In the genomic region with DNA sequence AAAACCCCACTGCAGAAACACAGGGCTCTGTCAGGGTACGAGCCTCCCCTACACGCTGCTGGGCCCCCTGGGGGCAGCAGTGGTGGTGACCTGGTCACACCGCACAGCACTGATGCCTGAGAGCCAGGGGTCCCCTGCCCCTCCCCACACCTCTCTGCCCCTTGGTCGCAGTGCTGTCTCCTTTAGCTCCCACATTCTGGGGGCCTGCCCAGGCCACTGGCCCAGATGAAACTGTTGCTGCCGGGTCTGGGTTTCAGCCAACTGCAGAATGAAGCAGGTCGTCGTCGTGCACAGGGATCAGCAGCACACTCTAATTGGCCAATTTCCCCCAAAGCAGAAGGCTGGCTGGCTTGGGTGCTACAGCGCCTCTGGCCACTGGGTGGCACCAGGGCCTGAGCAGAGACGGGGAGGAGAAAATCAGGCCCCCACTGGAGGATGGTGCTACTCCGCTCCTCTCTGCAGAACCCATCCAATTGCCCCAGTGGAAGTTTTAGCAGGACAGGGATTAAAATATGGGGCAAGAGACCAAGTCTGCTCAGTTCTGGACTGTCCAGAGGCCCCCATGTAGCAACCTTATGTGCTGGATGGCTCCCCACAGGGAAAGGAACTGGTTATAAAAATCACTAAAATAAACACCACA, we compare ENCODE assay signal across 1 cellular context.
A peak's percentile ranks its signal among the peaks of the same experiment; 100 is the strongest.
TF ChIP-seq lines count a peak whose summit lies in the region.

No MANE protein-coding gene starts in this region.

TF ChIP-seq in WTC11, 78 proteins besides CTCF, POLR2A, EP300 and RAD21 (continued from another document):
- TF ChIP-seq, protein P1, sequence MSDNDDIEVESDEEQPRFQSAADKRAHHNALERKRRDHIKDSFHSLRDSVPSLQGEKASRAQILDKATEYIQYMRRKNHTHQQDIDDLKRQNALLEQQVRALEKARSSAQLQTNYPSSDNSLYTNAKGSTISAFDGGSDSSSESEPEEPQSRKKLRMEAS (CRISPR knock-in tag; IDR thresholded peaks at IDR 0.05): peak; percentile 26; the same call in 1 of the 2 replicates
- TF ChIP-seq, protein P2, sequence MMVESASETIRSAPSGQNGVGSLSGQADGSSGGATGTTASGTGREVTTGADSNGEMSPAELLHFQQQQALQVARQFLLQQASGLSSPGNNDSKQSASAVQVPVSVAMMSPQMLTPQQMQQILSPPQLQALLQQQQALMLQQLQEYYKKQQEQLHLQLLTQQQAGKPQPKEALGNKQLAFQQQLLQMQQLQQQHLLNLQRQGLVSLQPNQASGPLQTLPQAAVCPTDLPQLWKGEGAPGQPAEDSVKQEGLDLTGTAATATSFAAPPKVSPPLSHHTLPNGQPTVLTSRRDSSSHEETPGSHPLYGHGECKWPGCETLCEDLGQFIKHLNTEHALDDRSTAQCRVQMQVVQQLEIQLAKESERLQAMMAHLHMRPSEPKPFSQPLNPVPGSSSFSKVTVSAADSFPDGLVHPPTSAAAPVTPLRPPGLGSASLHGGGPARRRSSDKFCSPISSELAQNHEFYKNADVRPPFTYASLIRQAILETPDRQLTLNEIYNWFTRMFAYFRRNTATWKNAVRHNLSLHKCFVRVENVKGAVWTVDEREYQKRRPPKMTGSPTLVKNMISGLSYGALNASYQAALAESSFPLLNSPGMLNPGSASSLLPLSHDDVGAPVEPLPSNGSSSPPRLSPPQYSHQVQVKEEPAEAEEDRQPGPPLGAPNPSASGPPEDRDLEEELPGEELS (CRISPR knock-in tag; IDR thresholded peaks at IDR 0.05): no peak
- TF ChIP-seq SP1 (CRISPR knock-in tag; conservative IDR thresholded peaks at IDR 0.05) (peak; percentile 60; the same call in 1 of the 2 replicates), ZNF671 (CRISPR knock-in tag; IDR thresholded peaks at IDR 0.05) (no peak), NFYB (CRISPR knock-in tag; conservative IDR thresholded peaks at IDR 0.05; ENCODE audit: low read depth) (no peak; the same call in 1 of the 2 replicates), EMX1 (CRISPR knock-in tag; IDR thresholded peaks at IDR 0.05) (peak; percentile 80; the same call in 1 of the 2 replicates), ZBTB21 (CRISPR knock-in tag; IDR thresholded peaks at IDR 0.05; ENCODE audit: borderline replicate concordance) (no peak), ZNF219 (CRISPR knock-in tag; IDR thresholded peaks at IDR 0.05; ENCODE audit: borderline replicate concordance) (no peak), ZNF263 (CRISPR knock-in tag; IDR thresholded peaks at IDR 0.05; ENCODE audit: low read depth) (0 out of 2 replicates have a peak, but pooled peaks have one; percentile 38)
